Comparison of ENCODE assay signal across 9 cellular contexts in genomic region chr1:156804572-156805243, GRCh38. TPM values are rescaled to one million over a fixed set of nuclear protein-coding genes. Genes with fewer than 3 reads are reported as not detected.
DNase-seq lines count a peak whose midpoint lies in the region; ATAC-seq lines count a peak whose summit lies in the region.
"Had no signal": no experiment of that assay in that cellular context is flagged by ENCODE, and none has a peak within 500 bp of the region (broad histone marks: within the 10 kb centered on the region; RNA-seq: fewer than 3 reads in every experiment).

No MANE protein-coding gene starts in this region.

- H3K27ac ChIP-seq in neuronal stem cell (replicated peaks; ENCODE audit: low read length): peak overlapping the region; percentile 40
- H3K27ac ChIP-seq: epithelial cell of prostate had no signal

- no peak overlapping the region for H2AK5ac ChIP-seq in neuronal stem cell (ENCODE audit: low read depth, low read length)

- H3K18ac ChIP-seq in neuronal stem cell (ENCODE audit: low read length): no peak overlapping the region

- H3K9ac ChIP-seq in adipocyte (ENCODE audit: low read length): no peak overlapping the region
- no peak overlapping the region for H3K9ac ChIP-seq in neuronal stem cell (ENCODE audit: low read depth, low read length, poor library complexity)

- H3K4me1 ChIP-seq in adipocyte (ENCODE audit: control insufficient read depth, insufficient read depth, low read length) (peaks cover 27% of the 10 kb centered on the region), neuronal stem cell (ENCODE audit: control insufficient read depth in 2 of 2, insufficient read depth in 1 of 2, low read depth in 1 of 2, low read length in 2 of 2) (peaks cover 0 to 16% of the 10 kb centered on the region in 2 donors)

- DNase-seq in Daoy (ENCODE audit: low read depth): peak; percentile 40
- DNase-seq in NCI-H446 (lab: John Stamatoyannopoulos, UW): peak; percentile 33 to 85
- DNase-seq in adipocyte (ENCODE audit: low read depth): peak; percentile 47
- no peak for DNase-seq in neuronal stem cell (ENCODE audit: low spot score)

- H3K36me3 ChIP-seq in adipocyte (ENCODE audit: control insufficient read depth, insufficient read depth, low read length, severe bottlenecking) (peaks cover 14% of the 10 kb centered on the region), neuronal stem cell (replicated peaks in 1 of 2; ENCODE audit: control insufficient read depth in 2 of 2, insufficient read depth in 2 of 2, low read length in 2 of 2) (peaks cover 8 to 30% of the 10 kb centered on the region in 2 donors)

- no peak overlapping the region for H2AFZ ChIP-seq in neuronal stem cell (ENCODE audit: low read length)

- no peaks in the 10 kb centered on the region for H3K79me1 ChIP-seq in neuronal stem cell (ENCODE audit: low read depth, low read length)

- no peaks in the 10 kb centered on the region for H3K27me3 ChIP-seq in adipocyte (replicated peaks; ENCODE audit: control insufficient read depth, insufficient read depth, low read length)
- H3K27me3 ChIP-seq in neuronal stem cell (ENCODE audit: control insufficient read depth in 3 of 3, insufficient read depth in 3 of 3, low read depth in 1 of 3, low read length in 3 of 3): no peaks in the 10 kb centered on the region

- WGBS in neuronal stem cell (ENCODE audit: extremely low coverage in 2 of 2, insufficient read length in 2 of 2, insufficient replicate concordance in 1 of 2), 2 donors: no CpG with 5 or more reads among the region's 6 CpGs

- no peak overlapping the region for H3K4me2 ChIP-seq in neuronal stem cell (ENCODE audit: insufficient read depth, low read length, poor library complexity, severe bottlenecking)

- H4K91ac ChIP-seq in neuronal stem cell (ENCODE audit: low read depth, low read length, poor library complexity): no peak overlapping the region

- no peaks in the 10 kb centered on the region for H3K9me3 ChIP-seq in adipocyte (ENCODE audit: control insufficient read depth, low read length)
- H3K9me3 ChIP-seq in neuronal stem cell (replicated peaks in 1 of 2; ENCODE audit: control insufficient read depth in 2 of 2, insufficient read depth in 1 of 2, low read depth in 1 of 2, low read length in 2 of 2): no peaks in the 10 kb centered on the region

- no peak overlapping the region for H2BK12ac ChIP-seq in neuronal stem cell (ENCODE audit: low read length)

- H3K14ac ChIP-seq in neuronal stem cell (ENCODE audit: low read length): no peak overlapping the region

- H2BK5ac ChIP-seq in neuronal stem cell (ENCODE audit: low read length): no peak overlapping the region

- ATAC-seq in HG03432 (IDR thresholded peaks at IDR 0.05; ENCODE audit: unreplicated experiment) (no peak), HG02852 (IDR thresholded peaks at IDR 0.05; ENCODE audit: unreplicated experiment) (no peak), HG03097 (IDR thresholded peaks at IDR 0.05; ENCODE audit: low FRiP score, unreplicated experiment) (no peak), HG03039 (IDR thresholded peaks at IDR 0.05; ENCODE audit: unreplicated experiment) (no peak)

- H4K8ac ChIP-seq in neuronal stem cell (ENCODE audit: low read depth, low read length): no peak overlapping the region

- no peak overlapping the region for H3K4ac ChIP-seq in neuronal stem cell (ENCODE audit: low read length)

- no peak overlapping the region for H2BK120ac ChIP-seq in neuronal stem cell (ENCODE audit: low read depth, low read length)

- no peak overlapping the region for H2BK15ac ChIP-seq in neuronal stem cell (ENCODE audit: low read length)

- H3K4me3 ChIP-seq in adipocyte (ENCODE audit: low read length) (no peak overlapping the region), neuronal stem cell (ENCODE audit: low read length in 2 of 2) (no peak overlapping the region)

- no peak overlapping the region for H3K23ac ChIP-seq in neuronal stem cell (ENCODE audit: low read depth, low read length, poor library complexity)

RNA-seq across cellular contexts. Expression of gene SH2D2A, which starts 11.9 kb away (rescaled TPM):
- 0.51 and 0.57 TPM in 2 replicates for total RNA-seq in Daoy (2014; rRNA removed; shearing (Covaris generic))
- 4.3 TPM for polyA plus RNA-seq in neuronal stem cell (2013, experiment 1 of 2)
- 3.5 TPM for polyA plus RNA-seq in neuronal stem cell (2013, experiment 2 of 2)

RNA-seq across cellular contexts. Expression of gene PRCC, which starts 37.4 kb away (rescaled TPM):
- 43.7 and 44.6 TPM in 2 replicates for total RNA-seq in Daoy (2014; rRNA removed; shearing (Covaris generic))
- 136 TPM for polyA plus RNA-seq in neuronal stem cell (2013, experiment 1 of 2)
- 127 TPM for polyA plus RNA-seq in neuronal stem cell (2013, experiment 2 of 2)

RNA-seq across cellular contexts. Expression of gene HDGF, which starts 53.2 kb away (rescaled TPM):
- total RNA-seq in Daoy (2014; rRNA removed; shearing (Covaris generic)): 484 and 537 TPM in 2 replicates
- polyA plus RNA-seq in neuronal stem cell (2013, experiment 1 of 2): 450 TPM
- 442 TPM for polyA plus RNA-seq in neuronal stem cell (2013, experiment 2 of 2)

RNA-seq across cellular contexts. Expression of gene INSRR, which starts 54.2 kb away (rescaled TPM):
- not detected in 2 replicates for total RNA-seq in Daoy (2014; rRNA removed; shearing (Covaris generic))
- 0.01 TPM for polyA plus RNA-seq in neuronal stem cell (2013, experiment 1 of 2)
- 0.01 TPM for polyA plus RNA-seq in neuronal stem cell (2013, experiment 2 of 2)

RNA-seq across cellular contexts. Expression of gene NTRK1, which starts 56.0 kb away (rescaled TPM):
- 0.40 TPM in 1 of 2 replicates, not detected in the other for total RNA-seq in Daoy (2014; rRNA removed; shearing (Covaris generic))
- polyA plus RNA-seq in neuronal stem cell (2013, experiment 1 of 2): 0.07 TPM
- 0.11 TPM for polyA plus RNA-seq in neuronal stem cell (2013, experiment 2 of 2)
